Comparison of ENCODE assay signal across 14 cellular contexts in genomic region chr7:35701287-35701686, GRCh38. TPM values are rescaled to one million over a fixed set of nuclear protein-coding genes. Genes with fewer than 3 reads are reported as not detected.
DNase-seq lines count a peak whose midpoint lies in the region; ATAC-seq and TF ChIP-seq lines count a peak whose summit lies in the region.
"Had no signal": no experiment of that assay in that cellular context is flagged by ENCODE, and none has a peak within 500 bp of the region (broad histone marks: within the 10 kb centered on the region; RNA-seq: fewer than 3 reads in every experiment).

No MANE protein-coding gene starts in this region.

- no peaks in the 10 kb centered on the region for H3K9me3 Mint-ChIP-seq in stimulated activated naive CD8-positive, alpha-beta T cell treated with anti-CD3 and anti-CD28 coated beads, Interleukin-15, amount 100 ng/mL, for 72 hours
- no peaks in the 10 kb centered on the region for H3K9me3 Mint-ChIP-seq in stimulated activated naive B cell treated with anti-CD40 and anti-IgM and Interleukin-4, amounts not matched to agents 10 μg/mL and 1 μg/mL and 100 μg/mL, for 72 hours
- H3K9me3 Mint-ChIP-seq in Caco-2 (ENCODE audit: unreplicated experiment), result peaks cover 9% of the 10 kb centered on the region
- H3K9me3 Mint-ChIP-seq: natural killer cell had no signal

- TF ChIP-seq POLR2A in vagina (IDR thresholded peaks at IDR 0.05), result no peak

- H3K36me3 Mint-ChIP-seq in stimulated activated naive B cell treated with anti-CD40 and anti-IgM and Interleukin-4, amounts not matched to agents 10 μg/mL and 1 μg/mL and 100 μg/mL, for 72 hours, result peaks cover 9 to 10% of the 10 kb centered on the region in 2 donors
- H3K36me3 Mint-ChIP-seq in Caco-2 (ENCODE audit: insufficient read depth, unreplicated experiment), result no peaks in the 10 kb centered on the region
- H3K36me3 Mint-ChIP-seq: natural killer cell had no signal

- H3K36me3 ChIP-seq in Caco-2 (ENCODE audit: control insufficient read depth, insufficient read depth, low read length) (no peaks in the 10 kb centered on the region), vagina (no peaks in the 10 kb centered on the region)

- H3K9me3 ChIP-seq in Caco-2 (no peaks in the 10 kb centered on the region), vagina (no peaks in the 10 kb centered on the region)

- intact Hi-C loops in Caco-2 (cut with micrococcal nuclease; ENCODE audit: unreplicated experiment) (no loop called here), vagina (cut with DNase I) (no loop called here)

- H3K27me3 Mint-ChIP-seq in stimulated activated naive CD8-positive, alpha-beta T cell treated with anti-CD3 and anti-CD28 coated beads, Interleukin-15, amount 100 ng/mL, for 72 hours, result no peaks in the 10 kb centered on the region
- H3K27me3 Mint-ChIP-seq in stimulated activated naive B cell treated with anti-CD40 and anti-IgM and Interleukin-4, amounts not matched to agents 10 μg/mL and 1 μg/mL and 100 μg/mL, for 72 hours, result no peaks in the 10 kb centered on the region
- H3K27me3 Mint-ChIP-seq in Caco-2 (ENCODE audit: insufficient read depth, unreplicated experiment), result no peaks in the 10 kb centered on the region

- H3K27ac ChIP-seq in vagina, result no peak overlapping the region
- H3K27ac ChIP-seq: GM23248 had no signal

- peak in 1 of 2 donors; percentile 18 for DNase-seq in stimulated activated naive CD8-positive, alpha-beta T cell treated with anti-CD3 and anti-CD28 coated beads, Interleukin-15, amount 100 ng/mL, for 72 hours
- DNase-seq in stimulated activated naive CD8-positive, alpha-beta T cell treated with anti-CD3 and anti-CD28 coated beads, Interleukin-15, Interleukin-2, amounts not matched to agents 100 U/mL and 50 U/mL, for 24 hours, result no peak
- no peak for DNase-seq in stimulated activated naive B cell treated with anti-CD40 and anti-IgM and Interleukin-4, amounts not matched to agents 10 μg/mL and 1 μg/mL and 100 μg/mL, for 72 hours
- DNase-seq in Caco-2, result no peak
- no peak for DNase-seq in vagina (ENCODE audit: extremely low spot score in 2 of 2)
- DNase-seq in T-helper 9 cell, result no peak
- DNase-seq: activated naive CD4-positive, alpha-beta T cell; central memory CD4-positive, alpha-beta T cell; GM23248; natural killer cell; stimulated activated CD4-positive, alpha-beta T cell treated with anti-CD3 and anti-CD28 coated beads, Interleukin-2, amount 100 ng/mL, for 48 hours; stimulated activated naive CD4-positive, alpha-beta T cell treated with Interleukin-2 at 50 U/mL for 16 hours had no signal

- TF ChIP-seq CTCF in Caco-2 (IDR thresholded peaks at IDR 0.05; ENCODE audit: insufficient read depth in 1 of 2, low read depth in 1 of 2, low read length in 1 of 2, severe bottlenecking in 1 of 2, unreplicated experiment in 1 of 2) (no peak), vagina (IDR thresholded peaks at IDR 0.05) (no peak)

- H3K4me1 Mint-ChIP-seq in stimulated activated naive CD8-positive, alpha-beta T cell treated with anti-CD3 and anti-CD28 coated beads, Interleukin-15, amount 100 ng/mL, for 72 hours, result peaks cover 28% of the 10 kb centered on the region
- peaks cover 9 to 22% of the 10 kb centered on the region in 2 donors for H3K4me1 Mint-ChIP-seq in stimulated activated naive B cell treated with anti-CD40 and anti-IgM and Interleukin-4, amounts not matched to agents 10 μg/mL and 1 μg/mL and 100 μg/mL, for 72 hours
- H3K4me1 Mint-ChIP-seq in Caco-2 (ENCODE audit: low read depth, unreplicated experiment), result peaks cover 28% of the 10 kb centered on the region

- peak; percentile 87 for ATAC-seq in stimulated activated naive CD8-positive, alpha-beta T cell treated with anti-CD3 and anti-CD28 coated beads, Interleukin-15, amount 100 ng/mL, for 72 hours
- ATAC-seq in stimulated activated naive CD8-positive, alpha-beta T cell treated with anti-CD3 and anti-CD28 coated beads, Interleukin-15, Interleukin-2, amounts not matched to agents 100 U/mL and 50 U/mL, for 24 hours, result no peak
- ATAC-seq in HG02571 (IDR thresholded peaks at IDR 0.05; ENCODE audit: unreplicated experiment) (peak; percentile 65), HG03460 (IDR thresholded peaks at IDR 0.05; ENCODE audit: unreplicated experiment) (peak; percentile 63)
- ATAC-seq in stimulated activated naive B cell treated with anti-CD40 and anti-IgM and Interleukin-4, amounts not matched to agents 10 μg/mL and 1 μg/mL and 100 μg/mL, for 72 hours (replicated peaks), result peak; percentile 98 to 99
- ATAC-seq: natural killer cell had no signal

- H3K4me3 Mint-ChIP-seq in stimulated activated naive CD8-positive, alpha-beta T cell treated with anti-CD3 and anti-CD28 coated beads, Interleukin-15, amount 100 ng/mL, for 72 hours, result no peak overlapping the region
- H3K4me3 Mint-ChIP-seq in stimulated activated naive B cell treated with anti-CD40 and anti-IgM and Interleukin-4, amounts not matched to agents 10 μg/mL and 1 μg/mL and 100 μg/mL, for 72 hours, result no peak overlapping the region
- H3K4me3 Mint-ChIP-seq in Caco-2 (ENCODE audit: unreplicated experiment), result no peak overlapping the region
- H3K4me3 Mint-ChIP-seq: natural killer cell had no signal

- peaks cover 36% of the 10 kb centered on the region for H3K4me1 ChIP-seq in Caco-2
- H3K4me1 ChIP-seq in vagina, result no peaks in the 10 kb centered on the region

- CTCF ChIA-PET in Caco-2 (lab: Charles Lee), result interaction anchor here (1.3 kb wide), 1 partner anchor 9 kb away, joined by 3 read pairs; no protein-coding TSS in a partner anchor

- BruUV-seq in Caco-2 (replicated peaks; lab: Mats Ljungman, UMichigan), result no TSS peak

- no peaks in the 10 kb centered on the region for H3K27me3 ChIP-seq in Caco-2 (replicated peaks; ENCODE audit: control insufficient read depth, insufficient read depth, low read length)
- no peaks in the 10 kb centered on the region for H3K27me3 ChIP-seq in vagina

- POLR2A ChIA-PET in Caco-2 (lab: Charles Lee), result no interaction called here

- H3K4me3 ChIP-seq in Caco-2 (ENCODE audit: low read depth, low read length) (no peak overlapping the region), vagina (no peak overlapping the region)
- H3K4me3 ChIP-seq: GM23248 had no signal

- no peak overlapping the region for H3K27ac Mint-ChIP-seq in stimulated activated naive CD8-positive, alpha-beta T cell treated with anti-CD3 and anti-CD28 coated beads, Interleukin-15, amount 100 ng/mL, for 72 hours
- no peak overlapping the region for H3K27ac Mint-ChIP-seq in stimulated activated naive B cell treated with anti-CD40 and anti-IgM and Interleukin-4, amounts not matched to agents 10 μg/mL and 1 μg/mL and 100 μg/mL, for 72 hours
- no peak overlapping the region for H3K27ac Mint-ChIP-seq in Caco-2 (ENCODE audit: unreplicated experiment)
- H3K27ac Mint-ChIP-seq: natural killer cell had no signal

RNA-seq across cellular contexts. Expression of gene HERPUD2, which starts 6.4 kb away (rescaled TPM):
- 25.2 and 29.6 TPM in 2 replicates for total RNA-seq in Caco-2 (2022)
- total RNA-seq in vagina, result 45.2 TPM
